1 cellular context compared by ENCODE assay signal in genomic region chr1:29478046-29478791, GRCh38.
A peak's percentile ranks its signal among the peaks of the same experiment; 100 is the strongest.
TF ChIP-seq lines count a peak whose summit lies in the region.

No MANE protein-coding gene starts in this region.

TF ChIP-seq in WTC11, 78 proteins besides CTCF, POLR2A, EP300 and RAD21 (continued from another document):
- 0 out of 2 replicates have a peak, but pooled peaks have one; percentile 30 for TF ChIP-seq HMGXB4 (CRISPR knock-in tag; IDR thresholded peaks at IDR 0.05)
- no peak for TF ChIP-seq USF2 (CRISPR knock-in tag; IDR thresholded peaks at IDR 0.05)
- TF ChIP-seq ZNF423 (CRISPR knock-in tag; IDR thresholded peaks at IDR 0.05), result peak; percentile 32; the same call in 1 of the 2 replicates
- TF ChIP-seq NFYB (CRISPR knock-in tag; conservative IDR thresholded peaks at IDR 0.05; ENCODE audit: low read depth), result no peak
- no peak for TF ChIP-seq E2F5 (CRISPR knock-in tag; IDR thresholded peaks at IDR 0.05)
